Comparison of ENCODE assay signal across 8 cellular contexts in genomic region chr22:36776722-36777121, GRCh38.
DNase-seq lines count a peak whose midpoint lies in the region; ATAC-seq, FAIRE-seq and TF ChIP-seq lines count a peak whose summit lies in the region.

No MANE protein-coding gene starts in this region.

- FAIRE-seq in H54 (lab: Jason Lieb, UNC) = no peak

- in situ Hi-C loops in HAP-1 (cut with MboI; ENCODE audit: low sequenced_read_pairs) = no loop called here

- TF ChIP-seq POLR2A in H54 (IDR thresholded peaks at IDR 0.05; ENCODE audit: low read depth, low read length) = no peak

- peaks cover 7% of the 10 kb centered on the region; the same call in 1 of the 2 replicates for H3K9me3 ChIP-seq in HAP-1
- peaks cover 19% of the 10 kb centered on the region for H3K9me3 ChIP-seq in WERI-Rb-1 (ENCODE audit: severe bottlenecking)

- ATAC-seq in HG02642 (IDR thresholded peaks at IDR 0.05; ENCODE audit: poor library complexity, unreplicated experiment) (no peak), GM18517 (IDR thresholded peaks at IDR 0.05; ENCODE audit: unreplicated experiment) (no peak)

- H3K4me3 ChIP-seq in HAP-1 (peak overlapping the region; percentile 16), WERI-Rb-1 (ENCODE audit: low read depth, low read length) (peak overlapping the region; percentile 9), fibroblast of pulmonary artery (replicated peaks; ENCODE audit: low read depth, low read length) (peak overlapping the region; percentile 37)

- H3K36me3 ChIP-seq in HAP-1 (replicated peaks) (no peaks in the 10 kb centered on the region), WERI-Rb-1 (no peaks in the 10 kb centered on the region)

- H3K27ac ChIP-seq in WERI-Rb-1 = peak overlapping the region; percentile 28; the same call in 1 of the 2 replicates

- H3K4me1 ChIP-seq in HAP-1 = peaks cover 9% of the 10 kb centered on the region

- DNase-seq in HAP-1 (ENCODE audit: low spot score in 2 of 2) (peak in 1 of 2 experiments; percentile 4), WERI-Rb-1 (no peak), fibroblast of pulmonary artery (ENCODE audit: low read depth) (no peak), H54 (ENCODE audit: insufficient read length, low spot score) (no peak), HuH-7.5 (ENCODE audit: low spot score) (no peak)
- peak; percentile 47 for DNase-seq in stimulated activated CD8-positive, alpha-beta memory T cell treated with anti-CD3 and anti-CD28 coated beads, Interleukin-4, amount 100 ng/mL, for 48 hours

- H3K27me3 ChIP-seq in HAP-1 (ENCODE audit: low read depth) (no peaks in the 10 kb centered on the region), WERI-Rb-1 (ENCODE audit: insufficient read depth, low read depth, severe bottlenecking) (peaks cover 5% of the 10 kb centered on the region)

- TF ChIP-seq CTCF in WERI-Rb-1 (IDR thresholded peaks at IDR 0.05; ENCODE audit: low read depth, low read length) (no peak), fibroblast of pulmonary artery (IDR thresholded peaks at IDR 0.05; ENCODE audit: low read length, missing control alignments) (no peak)
